ENCODE assay signal across 8 cellular contexts in the genomic region with DNA sequence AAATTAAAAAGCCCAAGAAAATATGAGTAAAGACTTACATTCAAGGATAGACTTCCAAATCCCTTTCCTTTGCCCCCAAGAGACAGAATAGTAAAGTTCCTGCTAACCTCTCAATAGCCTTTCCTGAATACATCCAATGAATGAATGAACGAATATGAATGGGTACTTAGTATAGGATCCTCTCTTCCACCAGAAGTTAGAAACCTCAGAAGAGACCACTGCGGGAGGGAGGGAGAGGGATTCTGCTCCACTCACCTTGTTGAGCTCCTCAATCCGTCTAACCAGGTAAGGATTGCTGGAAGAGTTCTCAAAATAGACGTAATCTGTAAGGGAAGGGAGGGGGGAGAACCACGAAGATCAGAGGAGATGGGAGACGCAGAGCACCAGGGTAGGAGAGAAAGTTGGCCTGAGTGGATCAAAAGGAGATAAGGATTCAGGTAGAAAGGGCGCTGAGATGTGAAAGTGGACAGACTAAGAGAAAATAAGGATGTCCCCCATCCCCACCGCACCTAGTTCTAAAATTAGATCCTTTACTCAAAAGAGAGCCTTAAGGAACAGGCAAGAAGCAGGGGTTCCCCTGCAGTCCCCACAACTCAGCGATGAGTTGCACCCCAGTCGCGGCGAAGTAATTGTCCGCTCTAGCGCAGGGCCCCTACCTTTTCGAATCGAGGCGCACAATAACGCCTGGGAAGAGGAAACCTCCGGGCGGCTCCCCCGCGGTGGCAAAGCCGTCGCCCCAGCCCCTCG. TPM values are rescaled to one million over a fixed set of nuclear protein-coding genes. Genes with fewer than 3 reads are reported as not detected.
DNase-seq lines count a peak whose midpoint lies in the region; ATAC-seq and TF ChIP-seq lines count a peak whose summit lies in the region.

No MANE protein-coding gene starts in this region.

- H3K27ac ChIP-seq in right atrium auricular region (peak overlapping the region; percentile 95 to 96), adrenal gland (peak overlapping the region in 4 of 5 donors; percentile 86 to 98 (median 93)), right lobe of liver (peak overlapping the region; percentile 85 to 95 (median 85))

- H3K27me3 ChIP-seq in right atrium auricular region (no peaks in the 10 kb centered on the region), adrenal gland (no peaks in the 10 kb centered on the region), right lobe of liver (no peaks in the 10 kb centered on the region)

- DNase-seq in right atrium auricular region (ENCODE audit: low spot score) (no peak), left ventricle myocardium superior (no peak), adrenal gland (peak in 1 of 7 donors; percentile 28), right lobe of liver (no peak), type B pancreatic cell (ENCODE audit: extremely low spot score, unreplicated experiment) (no peak), HEK293T (ENCODE audit: extremely low spot score) (no peak), NK-92 (lab: John Stamatoyannopoulos, UW; ENCODE audit: unreplicated experiment) (no peak)

- H3K4me1 Mint-ChIP-seq in type B pancreatic cell (ENCODE audit: unreplicated experiment), result peaks cover 46% of the 10 kb centered on the region

- H3K36me3 ChIP-seq in right atrium auricular region (peaks cover 38% of the 10 kb centered on the region), adrenal gland (replicated peaks in 1 of 2) (peaks cover 0 to 40% of the 10 kb centered on the region in 2 donors), right lobe of liver (peaks cover 0 to 33% (median 18%) of the 10 kb centered on the region in 4 donors)

- H3K27ac Mint-ChIP-seq in type B pancreatic cell, result peak overlapping the region; percentile 100

- TF ChIP-seq POLR2A in adrenal gland (IDR thresholded peaks at IDR 0.05) (no peak), right lobe of liver (IDR thresholded peaks at IDR 0.05) (no peak)

- H3K27me3 Mint-ChIP-seq in type B pancreatic cell, result peaks cover 3% of the 10 kb centered on the region

- H3K9me3 Mint-ChIP-seq in type B pancreatic cell, result no peaks in the 10 kb centered on the region

- peak overlapping the region; percentile 93 to 98 for H3K4me3 ChIP-seq in right atrium auricular region
- peak overlapping the region; percentile 37 to 99 (median 80) for H3K4me3 ChIP-seq in adrenal gland
- peak overlapping the region; percentile 80 to 92 (median 88) for H3K4me3 ChIP-seq in right lobe of liver

- POLR2A ChIA-PET in HEK293T (lab: Yijun Ruan, JAX), result interaction anchor here (0.7 to 3.4 kb wide), 11 partner anchors 9 to 127 kb away, joined by 3 to 105 read pairs (median 8); a partner anchor contains a TSS

- H3K4me3 Mint-ChIP-seq in type B pancreatic cell, result peak overlapping the region; percentile 94

- TF ChIP-seq CTCF in right atrium auricular region (IDR thresholded peaks at IDR 0.05) (no peak), adrenal gland (IDR thresholded peaks at IDR 0.05) (no peak), right lobe of liver (IDR thresholded peaks at IDR 0.05) (no peak), type B pancreatic cell (conservative IDR thresholded peaks at IDR 0.05) (no peak)

- WGBS in adrenal gland, 4 donors, result 1 to 3% (median 2%) methylated on average over 20 to 25 of the region's 25 CpGs
- 2% methylated on average over 11 of the region's 25 CpGs for WGBS in right lobe of liver (ENCODE audit: insufficient coverage, low coverage, low lambda C conversion rate, missing lambda C conversion rate)

- CTCF ChIA-PET in HEK293T (lab: Yijun Ruan, JAX), result interaction anchor here (1.0 to 2.1 kb wide), 2 partner anchors 9 to 11 kb away, joined by 4 to 9 read pairs; a partner anchor contains a TSS

- no peaks in the 10 kb centered on the region for H3K9me3 ChIP-seq in right atrium auricular region
- H3K9me3 ChIP-seq in adrenal gland (replicated peaks in 1 of 3), result no peaks in the 10 kb centered on the region
- no peaks in the 10 kb centered on the region for H3K9me3 ChIP-seq in right lobe of liver

- peaks cover 31% of the 10 kb centered on the region for H3K36me3 Mint-ChIP-seq in type B pancreatic cell

- H3K4me1 ChIP-seq in right atrium auricular region (peaks cover 0 to 44% of the 10 kb centered on the region in 2 donors), adrenal gland (replicated peaks in 1 of 2) (peaks cover 26 to 34% of the 10 kb centered on the region in 2 donors), right lobe of liver (peaks cover 0 to 16% (median 7%) of the 10 kb centered on the region in 4 donors)

- intact Hi-C loops in left ventricle myocardium superior (cut with micrococcal nuclease) (no loop called here), adrenal gland (cut with DNase I) (no loop called here), right lobe of liver (cut with DNase I) (no loop called here)

- ATAC-seq in left ventricle myocardium superior (no peak), right lobe of liver (no peak), GM21619 (IDR thresholded peaks at IDR 0.05; ENCODE audit: unreplicated experiment) (no peak)

TF ChIP-seq in HEK293T, 16 proteins besides CTCF, POLR2A, EP300 and RAD21:
- TF ChIP-seq ARNT (IDR thresholded peaks at IDR 0.05) (no peak), SUZ12 (IDR thresholded peaks at IDR 0.05) (no peak), L3MBTL2 (conservative IDR thresholded peaks at IDR 0.05) (no peak), ELF4 (IDR thresholded peaks at IDR 0.05) (no peak), CTBP1 (IDR thresholded peaks at IDR 0.05; ENCODE audit: borderline replicate concordance) (no peak), FOXA1 (IDR thresholded peaks at IDR 0.05) (no peak), LEF1 (IDR thresholded peaks at IDR 0.05; ENCODE audit: borderline replicate concordance) (no peak), BHLHE40 (IDR thresholded peaks at IDR 0.05; ENCODE audit: borderline replicate concordance) (no peak), SP1 (IDR thresholded peaks at IDR 0.05) (no peak), NFRKB (IDR thresholded peaks at IDR 0.05) (no peak), HDGF (IDR thresholded peaks at IDR 0.05; ENCODE audit: borderline replicate concordance) (no peak), FOXM1 (IDR thresholded peaks at IDR 0.05; ENCODE audit: borderline replicate concordance) (no peak), ZNF384 (IDR thresholded peaks at IDR 0.05) (no peak), FOXK2 (IDR thresholded peaks at IDR 0.05) (no peak)
- TF ChIP-seq, protein P1, sequence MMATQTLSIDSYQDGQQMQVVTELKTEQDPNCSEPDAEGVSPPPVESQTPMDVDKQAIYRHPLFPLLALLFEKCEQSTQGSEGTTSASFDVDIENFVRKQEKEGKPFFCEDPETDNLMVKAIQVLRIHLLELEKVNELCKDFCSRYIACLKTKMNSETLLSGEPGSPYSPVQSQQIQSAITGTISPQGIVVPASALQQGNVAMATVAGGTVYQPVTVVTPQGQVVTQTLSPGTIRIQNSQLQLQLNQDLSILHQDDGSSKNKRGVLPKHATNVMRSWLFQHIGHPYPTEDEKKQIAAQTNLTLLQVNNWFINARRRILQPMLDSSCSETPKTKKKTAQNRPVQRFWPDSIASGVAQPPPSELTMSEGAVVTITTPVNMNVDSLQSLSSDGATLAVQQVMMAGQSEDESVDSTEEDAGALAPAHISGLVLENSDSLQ (IDR thresholded peaks at IDR 0.05), result no peak

RNA-seq across cellular contexts. Expression of a gene that starts 1.1 kb away (rescaled TPM):
- total RNA-seq in right atrium auricular region (10 to 100 TPM; 30.0 to 40.5 TPM), left ventricle myocardium superior (33.1 TPM), adrenal gland (10 to 100 TPM; 66.9 to 97.3 (median 74.3) TPM), right lobe of liver (10 to 100 TPM; 20.0 to 38.0 (median 31.8) TPM), type B pancreatic cell (ENCODE audit: low replicate concordance) (148 and 152 TPM in 2 replicates)
- polyA plus RNA-seq in adrenal gland, result 10 to 100 TPM; 66.5 to 82.4 (median 73.5) TPM

RNA-seq across cellular contexts. Expression of a gene that starts 9.2 kb away (rescaled TPM):
- 1 to 10 TPM; 5.4 to 5.7 TPM for total RNA-seq in right atrium auricular region
- 12.3 TPM for total RNA-seq in left ventricle myocardium superior
- 10 to 100 TPM in 7 of 8 donors, 1 to 10 TPM in 1; 7.0 to 32.4 (median 15.5) TPM for total RNA-seq in adrenal gland
- 10 to 100 TPM in 2 of 3 donors, 1 to 10 TPM in 1; 9.4 to 67.6 (median 34.0) TPM for polyA plus RNA-seq in adrenal gland
- 10 to 100 TPM; 12.3 to 34.2 (median 21.1) TPM for total RNA-seq in right lobe of liver
- 15.0 and 22.1 TPM in 2 replicates for total RNA-seq in type B pancreatic cell (ENCODE audit: low replicate concordance)

RNA-seq across cellular contexts. Expression of a gene that starts 12.0 kb away (rescaled TPM):
- total RNA-seq in right atrium auricular region (10 to 100 TPM; 15.8 to 21.3 TPM), left ventricle myocardium superior (12.9 TPM), adrenal gland (10 to 100 TPM; 14.2 to 97.9 (median 36.3) TPM), right lobe of liver (10 to 100 TPM; 19.1 to 36.4 (median 22.7) TPM), type B pancreatic cell (ENCODE audit: low replicate concordance) (46.0 and 76.0 TPM in 2 replicates)
- polyA plus RNA-seq in adrenal gland, result 100 to 1,000 TPM in 2 of 3 donors, 1 to 10 TPM in 1; 9.7 to 198 (median 139) TPM

RNA-seq across cellular contexts. Expression of a gene that starts 12.5 kb away (rescaled TPM):
- total RNA-seq in right atrium auricular region (1 to 10 TPM; 3.2 to 5.3 TPM), left ventricle myocardium superior (1.7 TPM), adrenal gland (10 to 100 TPM in 3 of 8 donors, 1 to 10 TPM in 5; 1.6 to 22.3 (median 4.8) TPM), right lobe of liver (1 to 10 TPM; 1.1 to 2.9 (median 1.2) TPM), type B pancreatic cell (ENCODE audit: low replicate concordance) (1.4 and 1.8 TPM in 2 replicates)
- polyA plus RNA-seq in adrenal gland, result 10 to 100 TPM in 2 of 3 donors, 1 to 10 TPM in 1; 5.1 to 11.3 (median 11.1) TPM

RNA-seq across cellular contexts. Expression of a gene that starts 21.2 kb away (rescaled TPM):
- total RNA-seq in right atrium auricular region (10 to 100 TPM; 12.7 to 14.0 TPM), left ventricle myocardium superior (12.1 TPM), adrenal gland (10 to 100 TPM; 25.3 to 56.6 (median 33.9) TPM), right lobe of liver (10 to 100 TPM; 17.1 to 32.8 (median 23.4) TPM), type B pancreatic cell (ENCODE audit: low replicate concordance) (43.4 and 50.0 TPM in 2 replicates)
- 10 to 100 TPM in 2 of 3 donors, 1 to 10 TPM in 1; 5.9 to 83.3 (median 60.6) TPM for polyA plus RNA-seq in adrenal gland
